Comparison of ENCODE assay signal across 1 cellular context in genomic region chr10:77894058-77894457, GRCh38.
TF ChIP-seq lines count a peak whose summit lies in the region.

No MANE protein-coding gene starts in this region.

TF ChIP-seq in GM23338, 12 proteins besides CTCF, POLR2A, EP300 and RAD21 (continued from another document):
- TF ChIP-seq ZNF462 (CRISPR knock-in tag; IDR thresholded peaks at IDR 0.05) = no peak
- no peak for TF ChIP-seq NANOG (IDR thresholded peaks at IDR 0.05; ENCODE audit: borderline replicate concordance)
- no peak for TF ChIP-seq ZNF331 (CRISPR knock-in tag; IDR thresholded peaks at IDR 0.05; ENCODE audit: low read depth)
- TF ChIP-seq EZH2 (IDR thresholded peaks at IDR 0.05; ENCODE audit: low read depth, unreplicated experiment) = no peak
- TF ChIP-seq EZH2phosphoT487 (IDR thresholded peaks at IDR 0.05; ENCODE audit: unreplicated experiment) = no peak
- TF ChIP-seq, protein P1, sequence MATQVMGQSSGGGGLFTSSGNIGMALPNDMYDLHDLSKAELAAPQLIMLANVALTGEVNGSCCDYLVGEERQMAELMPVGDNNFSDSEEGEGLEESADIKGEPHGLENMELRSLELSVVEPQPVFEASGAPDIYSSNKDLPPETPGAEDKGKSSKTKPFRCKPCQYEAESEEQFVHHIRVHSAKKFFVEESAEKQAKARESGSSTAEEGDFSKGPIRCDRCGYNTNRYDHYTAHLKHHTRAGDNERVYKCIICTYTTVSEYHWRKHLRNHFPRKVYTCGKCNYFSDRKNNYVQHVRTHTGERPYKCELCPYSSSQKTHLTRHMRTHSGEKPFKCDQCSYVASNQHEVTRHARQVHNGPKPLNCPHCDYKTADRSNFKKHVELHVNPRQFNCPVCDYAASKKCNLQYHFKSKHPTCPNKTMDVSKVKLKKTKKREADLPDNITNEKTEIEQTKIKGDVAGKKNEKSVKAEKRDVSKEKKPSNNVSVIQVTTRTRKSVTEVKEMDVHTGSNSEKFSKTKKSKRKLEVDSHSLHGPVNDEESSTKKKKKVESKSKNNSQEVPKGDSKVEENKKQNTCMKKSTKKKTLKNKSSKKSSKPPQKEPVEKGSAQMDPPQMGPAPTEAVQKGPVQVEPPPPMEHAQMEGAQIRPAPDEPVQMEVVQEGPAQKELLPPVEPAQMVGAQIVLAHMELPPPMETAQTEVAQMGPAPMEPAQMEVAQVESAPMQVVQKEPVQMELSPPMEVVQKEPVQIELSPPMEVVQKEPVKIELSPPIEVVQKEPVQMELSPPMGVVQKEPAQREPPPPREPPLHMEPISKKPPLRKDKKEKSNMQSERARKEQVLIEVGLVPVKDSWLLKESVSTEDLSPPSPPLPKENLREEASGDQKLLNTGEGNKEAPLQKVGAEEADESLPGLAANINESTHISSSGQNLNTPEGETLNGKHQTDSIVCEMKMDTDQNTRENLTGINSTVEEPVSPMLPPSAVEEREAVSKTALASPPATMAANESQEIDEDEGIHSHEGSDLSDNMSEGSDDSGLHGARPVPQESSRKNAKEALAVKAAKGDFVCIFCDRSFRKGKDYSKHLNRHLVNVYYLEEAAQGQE (IDR thresholded peaks at IDR 0.05; ENCODE audit: unreplicated experiment) = no peak
